1 cellular context compared by ENCODE assay signal in the genomic region with DNA sequence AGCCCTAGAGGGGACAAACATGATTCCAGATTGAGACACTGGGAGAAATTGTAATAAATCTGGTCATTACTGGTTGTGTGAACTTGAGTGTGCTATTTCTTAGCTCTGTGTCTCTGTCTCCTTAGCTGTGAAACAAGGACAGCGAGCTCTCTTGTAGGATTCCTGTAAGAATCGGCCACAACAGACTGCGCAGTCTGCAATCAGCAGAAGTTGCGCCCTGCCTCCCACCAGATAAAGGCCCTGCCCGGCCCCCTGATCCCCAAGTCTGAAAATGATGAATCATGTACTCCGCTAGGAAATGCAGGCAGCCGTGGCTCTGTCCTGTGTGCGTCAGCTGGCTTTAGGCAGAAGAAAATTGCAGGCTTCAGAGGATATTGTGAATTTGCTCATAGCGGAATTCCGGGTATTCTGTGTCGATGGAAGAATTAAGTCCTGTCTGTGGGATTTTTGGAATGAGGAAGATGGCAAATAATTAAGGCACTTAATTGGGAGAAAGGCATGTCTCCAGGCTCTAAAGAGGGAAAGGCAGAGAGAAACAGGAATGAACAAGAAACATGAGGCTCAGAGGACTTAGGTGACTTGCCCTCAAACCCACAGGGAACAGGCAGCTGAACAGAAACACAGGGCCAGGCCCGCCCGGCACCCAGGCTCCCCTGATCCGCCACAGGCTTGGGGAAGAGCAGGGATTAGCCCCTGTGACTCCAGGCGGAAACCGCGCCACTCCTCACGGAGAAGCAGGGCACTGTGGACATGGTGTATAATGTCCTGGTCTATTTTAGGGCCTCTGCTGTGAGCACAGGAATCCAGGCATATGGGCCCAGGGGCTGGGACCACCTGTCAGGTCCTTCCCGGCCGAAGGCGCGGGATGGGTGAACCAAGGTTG.
TF ChIP-seq lines count a peak whose summit lies in the region.

No MANE protein-coding gene starts in this region.

TF ChIP-seq in K562, 482 proteins besides CTCF, POLR2A, EP300 and RAD21 (continued from another document and continues in another):
- TF ChIP-seq, protein P1, sequence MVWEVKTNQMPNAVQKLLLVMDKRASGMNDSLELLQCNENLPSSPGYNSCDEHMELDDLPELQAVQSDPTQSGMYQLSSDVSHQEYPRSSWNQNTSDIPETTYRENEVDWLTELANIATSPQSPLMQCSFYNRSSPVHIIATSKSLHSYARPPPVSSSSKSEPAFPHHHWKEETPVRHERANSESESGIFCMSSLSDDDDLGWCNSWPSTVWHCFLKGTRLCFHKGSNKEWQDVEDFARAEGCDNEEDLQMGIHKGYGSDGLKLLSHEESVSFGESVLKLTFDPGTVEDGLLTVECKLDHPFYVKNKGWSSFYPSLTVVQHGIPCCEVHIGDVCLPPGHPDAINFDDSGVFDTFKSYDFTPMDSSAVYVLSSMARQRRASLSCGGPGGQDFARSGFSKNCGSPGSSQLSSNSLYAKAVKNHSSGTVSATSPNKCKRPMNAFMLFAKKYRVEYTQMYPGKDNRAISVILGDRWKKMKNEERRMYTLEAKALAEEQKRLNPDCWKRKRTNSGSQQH (CRISPR knock-in tag; IDR thresholded peaks at IDR 0.05): no peak
- TF ChIP-seq STAT5B (CRISPR knock-in tag; IDR thresholded peaks at IDR 0.05) (no peak), RBM14 (IDR thresholded peaks at IDR 0.05; ENCODE audit: borderline replicate concordance, insufficient read depth, low read depth, low read length) (no peak), SMAD2 (IDR thresholded peaks at IDR 0.05; ENCODE audit: low read depth, low read length) (no peak), MEF2D (tag; conservative IDR thresholded peaks at IDR 0.05; ENCODE audit: low read depth) (0 out of 2 replicates have a peak, but pooled peaks have one; percentile 13), JUN (IDR thresholded peaks at IDR 0.05; ENCODE audit: borderline replicate concordance, low read depth, low read length) (peak; percentile 69; the same call in 1 of the 2 replicates), JUN (CRISPR knock-in tag; IDR thresholded peaks at IDR 0.05; ENCODE audit: borderline replicate concordance) (no peak), SREBF2 (CRISPR knock-in tag; IDR thresholded peaks at IDR 0.05) (no peak), NR3C1 (CRISPR knock-in tag; IDR thresholded peaks at IDR 0.05) (no peak), RFX1 (IDR thresholded peaks at IDR 0.05) (no peak), ZNF41 (CRISPR knock-in tag; conservative IDR thresholded peaks at IDR 0.05) (no peak), KDM1A (IDR thresholded peaks at IDR 0.05) (peak; percentile 31 to 49; a peak in 1 of 4 replicates), ELF2 (CRISPR knock-in tag; IDR thresholded peaks at IDR 0.05) (no peak), ZNF696 (CRISPR knock-in tag; conservative IDR thresholded peaks at IDR 0.05) (no peak), SRSF1 (IDR thresholded peaks at IDR 0.05; ENCODE audit: low read depth, low read length) (no peak), RBBP5 (IDR thresholded peaks at IDR 0.05; ENCODE audit: borderline replicate concordance, insufficient read depth, low read length, poor library complexity, severe bottlenecking) (no peak), ZNF584 (CRISPR knock-in tag; IDR thresholded peaks at IDR 0.05; ENCODE audit: low read depth) (0 out of 2 replicates have a peak, but pooled peaks have one; percentile 35), MYNN (IDR thresholded peaks at IDR 0.05) (0 out of 2 replicates have a peak, but pooled peaks have one; percentile 54), MYNN (CRISPR knock-in tag; IDR thresholded peaks at IDR 0.05) (no peak), DDX20 (tag; IDR thresholded peaks at IDR 0.05; ENCODE audit: low read depth) (no peak), KLF10 (CRISPR knock-in tag; IDR thresholded peaks at IDR 0.05) (no peak), FOS (IDR thresholded peaks at IDR 0.05; ENCODE audit: extremely low read depth, insufficient read length) (no peak), KLF6 (CRISPR knock-in tag; IDR thresholded peaks at IDR 0.05; ENCODE audit: borderline replicate concordance) (no peak), SNRNP70 (optimal IDR thresholded peaks at IDR 0.05; ENCODE audit: low read depth, low read length) (no peak), TAF7 (tag; IDR thresholded peaks at IDR 0.05) (no peak), NR4A1 (CRISPR knock-in tag; IDR thresholded peaks at IDR 0.05) (no peak), NR4A1 (tag; IDR thresholded peaks at IDR 0.05) (no peak), CEBPG (CRISPR knock-in tag; IDR thresholded peaks at IDR 0.05) (no peak), CEBPG (tag; conservative IDR thresholded peaks at IDR 0.05 in 1 of 2, IDR thresholded peaks at IDR 0.05 in 1 of 2) (no peak), ZKSCAN1 (IDR thresholded peaks at IDR 0.05; ENCODE audit: low read depth, low read length) (no peak), BCOR (IDR thresholded peaks at IDR 0.05) (0 out of 2 replicates have a peak, but pooled peaks have one; percentile 31), ZBTB8A (IDR thresholded peaks at IDR 0.05; ENCODE audit: partially characterized antibody) (no peak), KLF16 (IDR thresholded peaks at IDR 0.05) (no peak), C11orf30 (IDR thresholded peaks at IDR 0.05; ENCODE audit: low read depth) (peak; percentile 94), MED1 (CRISPR knock-in tag; IDR thresholded peaks at IDR 0.05; ENCODE audit: borderline replicate concordance) (no peak), MAFF (IDR thresholded peaks at IDR 0.05; ENCODE audit: low read length) (peak; percentile 75; the same call in 1 of the 2 replicates), ATF7 (IDR thresholded peaks at IDR 0.05) (peak; percentile 55; the same call in 1 of the 2 replicates), DMBX1 (CRISPR knock-in tag; IDR thresholded peaks at IDR 0.05; ENCODE audit: borderline replicate concordance) (peak; percentile 77; the same call in 1 of the 2 replicates), PHB2 (IDR thresholded peaks at IDR 0.05; ENCODE audit: low read depth) (no peak)
- TF ChIP-seq, protein P2, sequence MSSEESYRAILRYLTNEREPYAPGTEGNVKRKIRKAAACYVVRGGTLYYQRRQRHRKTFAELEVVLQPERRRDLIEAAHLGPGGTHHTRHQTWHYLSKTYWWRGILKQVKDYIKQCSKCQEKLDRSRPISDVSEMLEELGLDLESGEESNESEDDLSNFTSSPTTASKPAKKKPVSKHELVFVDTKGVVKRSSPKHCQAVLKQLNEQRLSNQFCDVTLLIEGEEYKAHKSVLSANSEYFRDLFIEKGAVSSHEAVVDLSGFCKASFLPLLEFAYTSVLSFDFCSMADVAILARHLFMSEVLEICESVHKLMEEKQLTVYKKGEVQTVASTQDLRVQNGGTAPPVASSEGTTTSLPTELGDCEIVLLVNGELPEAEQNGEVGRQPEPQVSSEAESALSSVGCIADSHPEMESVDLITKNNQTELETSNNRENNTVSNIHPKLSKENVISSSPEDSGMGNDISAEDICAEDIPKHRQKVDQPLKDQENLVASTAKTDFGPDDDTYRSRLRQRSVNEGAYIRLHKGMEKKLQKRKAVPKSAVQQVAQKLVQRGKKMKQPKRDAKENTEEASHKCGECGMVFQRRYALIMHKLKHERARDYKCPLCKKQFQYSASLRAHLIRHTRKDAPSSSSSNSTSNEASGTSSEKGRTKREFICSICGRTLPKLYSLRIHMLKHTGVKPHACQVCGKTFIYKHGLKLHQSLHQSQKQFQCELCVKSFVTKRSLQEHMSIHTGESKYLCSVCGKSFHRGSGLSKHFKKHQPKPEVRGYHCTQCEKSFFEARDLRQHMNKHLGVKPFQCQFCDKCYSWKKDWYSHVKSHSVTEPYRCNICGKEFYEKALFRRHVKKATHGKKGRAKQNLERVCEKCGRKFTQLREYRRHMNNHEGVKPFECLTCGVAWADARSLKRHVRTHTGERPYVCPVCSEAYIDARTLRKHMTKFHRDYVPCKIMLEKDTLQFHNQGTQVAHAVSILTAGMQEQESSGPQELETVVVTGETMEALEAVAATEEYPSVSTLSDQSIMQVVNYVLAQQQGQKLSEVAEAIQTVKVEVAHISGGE (CRISPR knock-in tag; IDR thresholded peaks at IDR 0.05): 0 out of 6 replicates have a peak, but pooled peaks of 1 of the 3 experiments have one; percentile 30
- TF ChIP-seq, protein P3, sequence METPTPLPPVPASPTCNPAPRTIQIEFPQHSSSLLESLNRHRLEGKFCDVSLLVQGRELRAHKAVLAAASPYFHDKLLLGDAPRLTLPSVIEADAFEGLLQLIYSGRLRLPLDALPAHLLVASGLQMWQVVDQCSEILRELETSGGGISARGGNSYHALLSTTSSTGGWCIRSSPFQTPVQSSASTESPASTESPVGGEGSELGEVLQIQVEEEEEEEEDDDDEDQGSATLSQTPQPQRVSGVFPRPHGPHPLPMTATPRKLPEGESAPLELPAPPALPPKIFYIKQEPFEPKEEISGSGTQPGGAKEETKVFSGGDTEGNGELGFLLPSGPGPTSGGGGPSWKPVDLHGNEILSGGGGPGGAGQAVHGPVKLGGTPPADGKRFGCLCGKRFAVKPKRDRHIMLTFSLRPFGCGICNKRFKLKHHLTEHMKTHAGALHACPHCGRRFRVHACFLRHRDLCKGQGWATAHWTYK (CRISPR knock-in tag; IDR thresholded peaks at IDR 0.05): no peak
- TF ChIP-seq, protein P4, sequence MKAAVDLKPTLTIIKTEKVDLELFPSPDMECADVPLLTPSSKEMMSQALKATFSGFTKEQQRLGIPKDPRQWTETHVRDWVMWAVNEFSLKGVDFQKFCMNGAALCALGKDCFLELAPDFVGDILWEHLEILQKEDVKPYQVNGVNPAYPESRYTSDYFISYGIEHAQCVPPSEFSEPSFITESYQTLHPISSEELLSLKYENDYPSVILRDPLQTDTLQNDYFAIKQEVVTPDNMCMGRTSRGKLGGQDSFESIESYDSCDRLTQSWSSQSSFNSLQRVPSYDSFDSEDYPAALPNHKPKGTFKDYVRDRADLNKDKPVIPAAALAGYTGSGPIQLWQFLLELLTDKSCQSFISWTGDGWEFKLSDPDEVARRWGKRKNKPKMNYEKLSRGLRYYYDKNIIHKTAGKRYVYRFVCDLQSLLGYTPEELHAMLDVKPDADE (conservative IDR thresholded peaks at IDR 0.05; ENCODE audit: control insufficient read depth, low read depth, low read length): no peak
- TF ChIP-seq, protein P5, sequence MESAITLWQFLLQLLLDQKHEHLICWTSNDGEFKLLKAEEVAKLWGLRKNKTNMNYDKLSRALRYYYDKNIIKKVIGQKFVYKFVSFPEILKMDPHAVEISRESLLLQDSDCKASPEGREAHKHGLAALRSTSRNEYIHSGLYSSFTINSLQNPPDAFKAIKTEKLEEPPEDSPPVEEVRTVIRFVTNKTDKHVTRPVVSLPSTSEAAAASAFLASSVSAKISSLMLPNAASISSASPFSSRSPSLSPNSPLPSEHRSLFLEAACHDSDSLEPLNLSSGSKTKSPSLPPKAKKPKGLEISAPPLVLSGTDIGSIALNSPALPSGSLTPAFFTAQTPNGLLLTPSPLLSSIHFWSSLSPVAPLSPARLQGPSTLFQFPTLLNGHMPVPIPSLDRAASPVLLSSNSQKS (CRISPR knock-in tag; IDR thresholded peaks at IDR 0.05): no peak
- TF ChIP-seq, protein P6, sequence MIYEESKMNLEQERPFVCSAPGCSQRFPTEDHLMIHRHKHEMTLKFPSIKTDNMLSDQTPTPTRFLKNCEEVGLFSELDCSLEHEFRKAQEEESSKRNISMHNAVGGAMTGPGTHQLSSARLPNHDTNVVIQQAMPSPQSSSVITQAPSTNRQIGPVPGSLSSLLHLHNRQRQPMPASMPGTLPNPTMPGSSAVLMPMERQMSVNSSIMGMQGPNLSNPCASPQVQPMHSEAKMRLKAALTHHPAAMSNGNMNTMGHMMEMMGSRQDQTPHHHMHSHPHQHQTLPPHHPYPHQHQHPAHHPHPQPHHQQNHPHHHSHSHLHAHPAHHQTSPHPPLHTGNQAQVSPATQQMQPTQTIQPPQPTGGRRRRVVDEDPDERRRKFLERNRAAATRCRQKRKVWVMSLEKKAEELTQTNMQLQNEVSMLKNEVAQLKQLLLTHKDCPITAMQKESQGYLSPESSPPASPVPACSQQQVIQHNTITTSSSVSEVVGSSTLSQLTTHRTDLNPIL (CRISPR knock-in tag; IDR thresholded peaks at IDR 0.05): no peak
- TF ChIP-seq, protein P7, sequence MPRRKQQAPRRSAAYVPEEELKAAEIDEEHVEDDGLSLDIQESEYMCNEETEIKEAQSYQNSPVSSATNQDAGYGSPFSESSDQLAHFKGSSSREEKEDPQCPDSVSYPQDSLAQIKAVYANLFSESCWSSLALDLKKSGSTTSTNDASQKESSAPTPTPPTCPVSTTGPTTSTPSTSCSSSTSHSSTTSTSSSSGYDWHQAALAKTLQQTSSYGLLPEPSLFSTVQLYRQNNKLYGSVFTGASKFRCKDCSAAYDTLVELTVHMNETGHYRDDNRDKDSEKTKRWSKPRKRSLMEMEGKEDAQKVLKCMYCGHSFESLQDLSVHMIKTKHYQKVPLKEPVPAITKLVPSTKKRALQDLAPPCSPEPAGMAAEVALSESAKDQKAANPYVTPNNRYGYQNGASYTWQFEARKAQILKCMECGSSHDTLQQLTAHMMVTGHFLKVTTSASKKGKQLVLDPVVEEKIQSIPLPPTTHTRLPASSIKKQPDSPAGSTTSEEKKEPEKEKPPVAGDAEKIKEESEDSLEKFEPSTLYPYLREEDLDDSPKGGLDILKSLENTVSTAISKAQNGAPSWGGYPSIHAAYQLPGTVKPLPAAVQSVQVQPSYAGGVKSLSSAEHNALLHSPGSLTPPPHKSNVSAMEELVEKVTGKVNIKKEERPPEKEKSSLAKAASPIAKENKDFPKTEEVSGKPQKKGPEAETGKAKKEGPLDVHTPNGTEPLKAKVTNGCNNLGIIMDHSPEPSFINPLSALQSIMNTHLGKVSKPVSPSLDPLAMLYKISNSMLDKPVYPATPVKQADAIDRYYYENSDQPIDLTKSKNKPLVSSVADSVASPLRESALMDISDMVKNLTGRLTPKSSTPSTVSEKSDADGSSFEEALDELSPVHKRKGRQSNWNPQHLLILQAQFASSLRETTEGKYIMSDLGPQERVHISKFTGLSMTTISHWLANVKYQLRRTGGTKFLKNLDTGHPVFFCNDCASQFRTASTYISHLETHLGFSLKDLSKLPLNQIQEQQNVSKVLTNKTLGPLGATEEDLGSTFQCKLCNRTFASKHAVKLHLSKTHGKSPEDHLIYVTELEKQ (CRISPR knock-in tag; IDR thresholded peaks at IDR 0.05): no peak
- TF ChIP-seq, protein P8, sequence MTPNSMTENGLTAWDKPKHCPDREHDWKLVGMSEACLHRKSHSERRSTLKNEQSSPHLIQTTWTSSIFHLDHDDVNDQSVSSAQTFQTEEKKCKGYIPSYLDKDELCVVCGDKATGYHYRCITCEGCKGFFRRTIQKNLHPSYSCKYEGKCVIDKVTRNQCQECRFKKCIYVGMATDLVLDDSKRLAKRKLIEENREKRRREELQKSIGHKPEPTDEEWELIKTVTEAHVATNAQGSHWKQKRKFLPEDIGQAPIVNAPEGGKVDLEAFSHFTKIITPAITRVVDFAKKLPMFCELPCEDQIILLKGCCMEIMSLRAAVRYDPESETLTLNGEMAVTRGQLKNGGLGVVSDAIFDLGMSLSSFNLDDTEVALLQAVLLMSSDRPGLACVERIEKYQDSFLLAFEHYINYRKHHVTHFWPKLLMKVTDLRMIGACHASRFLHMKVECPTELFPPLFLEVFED (CRISPR knock-in tag; conservative IDR thresholded peaks at IDR 0.05): no peak
- TF ChIP-seq, protein P9, sequence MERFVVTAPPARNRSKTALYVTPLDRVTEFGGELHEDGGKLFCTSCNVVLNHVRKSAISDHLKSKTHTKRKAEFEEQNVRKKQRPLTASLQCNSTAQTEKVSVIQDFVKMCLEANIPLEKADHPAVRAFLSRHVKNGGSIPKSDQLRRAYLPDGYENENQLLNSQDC (CRISPR knock-in tag; IDR thresholded peaks at IDR 0.05): no peak
